12 cellular contexts compared by ENCODE assay signal in the genomic region with DNA sequence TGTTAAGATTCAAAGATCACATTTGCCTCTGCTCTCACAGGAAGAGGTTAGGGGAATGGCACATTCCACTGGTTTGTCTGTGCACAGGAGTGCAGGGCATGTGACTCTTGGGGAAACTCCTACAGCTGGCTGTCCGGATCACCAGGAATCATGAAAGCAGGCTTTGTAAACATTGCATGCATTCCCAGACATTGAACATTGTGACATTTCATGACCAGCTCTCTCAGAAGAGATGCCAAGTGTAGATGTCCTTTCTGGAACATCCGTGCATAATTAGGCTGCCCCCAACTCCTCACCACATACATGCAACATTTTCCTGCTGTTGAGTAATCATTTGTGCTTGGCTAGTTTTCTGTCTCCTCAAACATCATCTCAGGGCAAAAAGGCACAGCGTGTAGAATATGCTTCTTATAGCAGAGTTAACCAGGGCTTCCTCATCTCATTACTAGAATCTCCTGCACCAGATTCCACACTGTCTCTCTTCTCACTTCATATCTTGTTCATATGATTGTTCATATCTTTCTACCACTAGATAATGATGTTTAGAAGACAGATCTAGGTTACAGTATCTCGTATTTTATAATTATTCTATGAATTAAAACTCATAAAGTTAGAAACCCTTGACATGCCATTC.
DNase-seq lines count a peak whose midpoint lies in the region; ATAC-seq, FAIRE-seq and TF ChIP-seq lines count a peak whose summit lies in the region.
"Had no signal": no experiment of that assay in that cellular context is flagged by ENCODE, and none has a peak within 500 bp of the region (broad histone marks: within the 10 kb centered on the region; RNA-seq: fewer than 3 reads in every experiment).

No MANE protein-coding gene starts in this region.

- no peak for TF ChIP-seq POLR2A in endothelial cell of umbilical vein (IDR thresholded peaks at IDR 0.05; ENCODE audit: low read depth, low read length)

- no peaks in the 10 kb centered on the region for H3K27me3 ChIP-seq in endothelial cell of umbilical vein (ENCODE audit: control insufficient read depth in 2 of 2, insufficient read depth in 2 of 2, low read length in 2 of 2)

- peaks cover 11% of the 10 kb centered on the region for H3K9me3 Mint-ChIP-seq in natural killer cell treated with Interleukin-12 subunit alpha and Interleukin-12 subunit beta and Interleukin-15 and Interleukin-18, amount 100 ng/mL, for 72 hours
- peaks cover 0 to 11% (median 5%) of the 10 kb centered on the region in 9 donors for H3K9me3 Mint-ChIP-seq in naive thymus-derived CD8-positive, alpha-beta T cell

- peaks cover 20% of the 10 kb centered on the region for H3K4me1 ChIP-seq in endothelial cell of umbilical vein (ENCODE audit: control insufficient read depth, extremely low read depth, insufficient read depth, low read length)
- H3K4me1 ChIP-seq: Caco-2 had no signal

- dilution Hi-C loops in endothelial cell of umbilical vein (cut with MboI; ENCODE audit: extremely low pct_ligation_motif_present, low sequenced_read_pairs) = no loop called here

- no peak overlapping the region for H3K4me2 ChIP-seq in endothelial cell of umbilical vein (ENCODE audit: insufficient read depth, low read length)

- BruUV-seq in endothelial cell of umbilical vein (replicated peaks; lab: Mats Ljungman, UMichigan) = no TSS peak

- TF ChIP-seq CTCF in endothelial cell of umbilical vein (IDR thresholded peaks at IDR 0.05; ENCODE audit: extremely low read depth in 1 of 2, insufficient read depth in 1 of 2, low read depth in 1 of 2, low read length in 2 of 2) = no peak

- DNase-seq in Ammon's horn (ENCODE audit: low spot score) (peak; percentile 73), NOMO-1 (lab: John Stamatoyannopoulos, UW; ENCODE audit: unreplicated experiment in 2 of 2) (peak; percentile 78 to 79), endothelial cell of umbilical vein (ENCODE audit: low read depth, low spot score) (peak; percentile 72), mucosa of gallbladder (ENCODE audit: low spot score) (peak; percentile 58), posterior vena cava (ENCODE audit: low spot score) (no peak), SHP77 (lab: John Stamatoyannopoulos, UW) (no peak)
- DNase-seq in natural killer cell treated with Interleukin-12 subunit alpha and Interleukin-12 subunit beta and Interleukin-15 and Interleukin-18, amount 100 ng/mL, for 72 hours (ENCODE audit: low spot score) = no peak
- DNase-seq in naive thymus-derived CD8-positive, alpha-beta T cell = no peak
- DNase-seq: Caco-2, mesendoderm had no signal

- H2AFZ ChIP-seq in endothelial cell of umbilical vein (ENCODE audit: low read depth, low read length) = peak overlapping the region; percentile 34

- H3K4me1 Mint-ChIP-seq in natural killer cell treated with Interleukin-12 subunit alpha and Interleukin-12 subunit beta and Interleukin-15 and Interleukin-18, amount 100 ng/mL, for 72 hours (ENCODE audit: low read depth in 2 of 2) = no peaks in the 10 kb centered on the region
- no peaks in the 10 kb centered on the region for H3K4me1 Mint-ChIP-seq in naive thymus-derived CD8-positive, alpha-beta T cell

- no peaks in the 10 kb centered on the region for H3K36me3 ChIP-seq in endothelial cell of umbilical vein (ENCODE audit: control insufficient read depth in 2 of 2, extremely low read depth in 1 of 2, insufficient read depth in 2 of 2, low read length in 2 of 2)

- H3K27me3 Mint-ChIP-seq in natural killer cell treated with Interleukin-12 subunit alpha and Interleukin-12 subunit beta and Interleukin-15 and Interleukin-18, amount 100 ng/mL, for 72 hours = no peaks in the 10 kb centered on the region
- H3K27me3 Mint-ChIP-seq in naive thymus-derived CD8-positive, alpha-beta T cell = peaks cover 0 to 5% (median 0%) of the 10 kb centered on the region in 5 donors

- H4K20me1 ChIP-seq in endothelial cell of umbilical vein (replicated peaks; ENCODE audit: control insufficient read depth, extremely low read depth, insufficient read depth, low read length) = no peaks in the 10 kb centered on the region

- POLR2A ChIA-PET in endothelial cell of umbilical vein (lab: Charles Lee) = no interaction called here
- POLR2A ChIA-PET in naive thymus-derived CD8-positive, alpha-beta T cell (lab: Charles Lee) = no interaction called here

- no peaks in the 10 kb centered on the region for H3K9me1 ChIP-seq in endothelial cell of umbilical vein (replicated peaks; ENCODE audit: control insufficient read depth, extremely low read depth, insufficient read depth, low read length)

- FAIRE-seq in endothelial cell of umbilical vein (lab: Jason Lieb, UNC) = peak; percentile 56
- FAIRE-seq: endometrium, TTC549 had no signal

- peak overlapping the region; percentile 27 for H3K27ac ChIP-seq in endothelial cell of umbilical vein (ENCODE audit: insufficient read depth, low read depth, low read length)

- H3K4me3 ChIP-seq in endothelial cell of umbilical vein (replicated peaks in 1 of 3; ENCODE audit: insufficient read depth in 1 of 3, low read depth in 1 of 3, low read length in 3 of 3) = no peak overlapping the region

- no peaks in the 10 kb centered on the region for H3K9me3 ChIP-seq in endothelial cell of umbilical vein (replicated peaks; ENCODE audit: control insufficient read depth, insufficient read depth, low read length)
- H3K9me3 ChIP-seq: Caco-2 had no signal

- H3K9ac ChIP-seq in endothelial cell of umbilical vein (replicated peaks; ENCODE audit: extremely low read depth, insufficient read depth, low read length) = peak overlapping the region; percentile 29

- ATAC-seq in natural killer cell treated with Interleukin-12 subunit alpha and Interleukin-12 subunit beta and Interleukin-15 and Interleukin-18, amount 100 ng/mL, for 72 hours = no peak
- ATAC-seq in naive thymus-derived CD8-positive, alpha-beta T cell = no peak

- no peak overlapping the region for H3K27ac Mint-ChIP-seq in natural killer cell treated with Interleukin-12 subunit alpha and Interleukin-12 subunit beta and Interleukin-15 and Interleukin-18, amount 100 ng/mL, for 72 hours
- no peak overlapping the region for H3K27ac Mint-ChIP-seq in naive thymus-derived CD8-positive, alpha-beta T cell

- no peaks in the 10 kb centered on the region for H3K36me3 Mint-ChIP-seq in natural killer cell treated with Interleukin-12 subunit alpha and Interleukin-12 subunit beta and Interleukin-15 and Interleukin-18, amount 100 ng/mL, for 72 hours
- no peaks in the 10 kb centered on the region for H3K36me3 Mint-ChIP-seq in naive thymus-derived CD8-positive, alpha-beta T cell

- intact Hi-C loops in endothelial cell of umbilical vein (cut with micrococcal nuclease) = no loop called here
- intact Hi-C loops in posterior vena cava (cut with DNase I) = no loop called here

- no peak overlapping the region for H3K4me3 Mint-ChIP-seq in natural killer cell treated with Interleukin-12 subunit alpha and Interleukin-12 subunit beta and Interleukin-15 and Interleukin-18, amount 100 ng/mL, for 72 hours
- H3K4me3 Mint-ChIP-seq in naive thymus-derived CD8-positive, alpha-beta T cell = no peak overlapping the region

- no peaks in the 10 kb centered on the region for H3K79me2 ChIP-seq in endothelial cell of umbilical vein (ENCODE audit: control insufficient read depth, insufficient read depth, low read length)

- CTCF ChIA-PET in endothelial cell of umbilical vein (lab: Charles Lee) = interaction anchor here (1.1 kb wide), 1 partner anchor 62 kb away, joined by 5 read pairs; no protein-coding TSS in a partner anchor

TF ChIP-seq in endothelial cell of umbilical vein, 7 proteins besides CTCF, POLR2A, EP300 and RAD21:
- TF ChIP-seq JUN (IDR thresholded peaks at IDR 0.05; ENCODE audit: borderline replicate concordance, insufficient read depth, insufficient read length, low read depth) (no peak), POLR2AphosphoS5 (IDR thresholded peaks at IDR 0.05; ENCODE audit: insufficient read depth, low read depth, low read length) (peak; percentile 20)

Comparison
In these comparisons a context has a peak if more than half of its experiments do, and no peak if none do; other contexts are left out.
1. DNase-seq: peak in Ammon's horn (single experiment), NOMO-1 (2 of 2), endothelial cell of umbilical vein (single experiment) and mucosa of gallbladder (single experiment); none in natural killer cell treated with Interleukin-12 subunit alpha and Interleukin-12 subunit beta and Interleukin-15 and Interleukin-18, amount 100 ng/mL, for 72 hours (single experiment), posterior vena cava (single experiment), naive thymus-derived CD8-positive, alpha-beta T cell (0 of 10) and SHP77 (0 of 2).